12 cellular contexts compared by ENCODE assay signal in the genomic region with DNA sequence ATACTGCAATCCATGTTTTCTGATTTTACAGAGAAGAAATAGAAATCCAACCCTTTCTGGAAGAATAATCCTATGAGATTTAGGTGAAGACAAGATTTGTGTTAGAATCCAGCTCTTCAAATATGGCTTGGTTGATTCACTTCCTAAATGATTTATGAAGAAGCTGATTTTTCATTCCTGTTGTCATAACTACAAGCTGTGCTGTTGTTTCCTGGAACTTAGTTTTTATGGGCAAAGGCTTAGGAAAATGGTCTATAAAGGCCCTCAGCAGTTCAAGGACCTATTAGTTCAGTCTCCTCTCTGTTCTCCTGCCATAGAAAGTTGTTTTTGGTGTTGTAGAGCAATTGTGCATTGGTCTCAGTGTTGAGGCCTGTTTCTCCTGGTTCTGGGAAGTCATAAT.
A peak's percentile ranks its signal among the peaks of the same experiment; 100 is the strongest.
DNase-seq lines count a peak whose midpoint lies in the region; TF ChIP-seq lines count a peak whose summit lies in the region.
"Had no signal": no experiment of that assay in that cellular context is flagged by ENCODE, and none has a peak within 500 bp of the region (broad histone marks: within the 10 kb centered on the region; RNA-seq: fewer than 3 reads in every experiment).

No MANE protein-coding gene starts in this region.

- H3K9ac ChIP-seq in mesenchymal stem cell (ENCODE audit: low read length): peak overlapping the region; percentile 84

- no peak overlapping the region for H3K4ac ChIP-seq in mesenchymal stem cell (ENCODE audit: low read depth in 1 of 2, low read length in 2 of 2)

- no peaks in the 10 kb centered on the region for H3K36me3 ChIP-seq in mesenchymal stem cell (ENCODE audit: control insufficient read depth in 1 of 2, insufficient read depth in 2 of 2, low read depth in 1 of 2, low read length in 2 of 2)
- H3K36me3 ChIP-seq in tibial nerve: no peaks in the 10 kb centered on the region
- H3K36me3 ChIP-seq in prostate gland: no peaks in the 10 kb centered on the region

- H4K91ac ChIP-seq in mesenchymal stem cell (ENCODE audit: low read length): no peak overlapping the region

- peak overlapping the region in 1 of 2 experiments; percentile 11 for H3K18ac ChIP-seq in mesenchymal stem cell (ENCODE audit: low read depth in 1 of 2, low read length in 2 of 2)

- H2BK15ac ChIP-seq in mesenchymal stem cell (ENCODE audit: low read depth, poor library complexity, severe bottlenecking): no peak overlapping the region

- peak; percentile 39 to 67 for TF ChIP-seq EP300 in tibial nerve (IDR thresholded peaks at IDR 0.05)

- intact Hi-C loops in prostate gland (cut with DNase I): loop anchor here (5.0 kb wide), 2 partner anchors 197 to 462 kb away; no protein-coding TSS in a partner anchor

- no peak overlapping the region for H3K4me2 ChIP-seq in mesenchymal stem cell (ENCODE audit: low read length, poor library complexity, severe bottlenecking)

- no peak overlapping the region for H3K4me3 ChIP-seq in mesenchymal stem cell (ENCODE audit: insufficient read depth in 1 of 2, low read depth in 1 of 2, low read length in 2 of 2)
- no peak overlapping the region for H3K4me3 ChIP-seq in tibial nerve
- no peak overlapping the region for H3K4me3 ChIP-seq in prostate gland

- no peaks in the 10 kb centered on the region for H3K27me3 ChIP-seq in mesenchymal stem cell (ENCODE audit: control insufficient read depth in 1 of 2, insufficient read depth in 1 of 2, low read length in 2 of 2)
- no peaks in the 10 kb centered on the region for H3K27me3 ChIP-seq in tibial nerve
- H3K27me3 ChIP-seq in prostate gland (replicated peaks; ENCODE audit: insufficient read depth): no peaks in the 10 kb centered on the region

- peak overlapping the region; percentile 84 for H4K8ac ChIP-seq in mesenchymal stem cell (ENCODE audit: low read length)

- no peak overlapping the region for H3K14ac ChIP-seq in mesenchymal stem cell (ENCODE audit: low read length in 2 of 2)

- H2BK12ac ChIP-seq in mesenchymal stem cell (ENCODE audit: low read length in 2 of 2): no peak overlapping the region

- H3K79me1 ChIP-seq in mesenchymal stem cell (replicated peaks; ENCODE audit: low read length, poor library complexity, severe bottlenecking): no peaks in the 10 kb centered on the region

- no peak overlapping the region for H2BK120ac ChIP-seq in mesenchymal stem cell (ENCODE audit: low read depth, low read length)

- no peak overlapping the region for H2AFZ ChIP-seq in mesenchymal stem cell (ENCODE audit: low read depth, low read length)

- no peaks in the 10 kb centered on the region for H3K9me3 ChIP-seq in mesenchymal stem cell (ENCODE audit: control insufficient read depth, low read length)
- H3K9me3 ChIP-seq in tibial nerve: no peaks in the 10 kb centered on the region
- H3K9me3 ChIP-seq in prostate gland: no peaks in the 10 kb centered on the region

- peak; percentile 12 for DNase-seq in M059J (ENCODE audit: low read depth)
- DNase-seq in dermis blood vessel endothelial cell: peak; percentile 81
- peak; percentile 15 for DNase-seq in mesenchymal stem cell
- no peak for DNase-seq in tibial nerve (ENCODE audit: low spot score in 2 of 2)
- no peak for DNase-seq in NCI-H2081 treated with DMSO at 0.1 percent for 48 hours (lab: John Stamatoyannopoulos, UW)
- no peak for DNase-seq in effector CD8-positive, alpha-beta T cell (lab: John Stamatoyannopoulos, UW)
- no peak for DNase-seq in prostate gland (ENCODE audit: low spot score)
- DNase-seq: activated naive CD4-positive, alpha-beta T cell; cerebellar nuclear complex; Kasumi-1; kidney glomerular epithelial cell; stimulated activated CD4-positive, alpha-beta T cell treated with anti-CD3 and anti-CD28 coated beads, Interleukin-2, amount 100 ng/mL, for 48 hours had no signal

- peaks cover 4% of the 10 kb centered on the region for H3K4me1 ChIP-seq in mesenchymal stem cell (ENCODE audit: control insufficient read depth, insufficient read depth, low read depth, low read length)
- H3K4me1 ChIP-seq in tibial nerve: peaks cover 0 to 62% (median 27%) of the 10 kb centered on the region in 4 donors
- H3K4me1 ChIP-seq in prostate gland (replicated peaks): no peaks in the 10 kb centered on the region

- TF ChIP-seq CTCF in tibial nerve (IDR thresholded peaks at IDR 0.05): no peak
- TF ChIP-seq CTCF in prostate gland (IDR thresholded peaks at IDR 0.05): no peak

- TF ChIP-seq POLR2A in tibial nerve (IDR thresholded peaks at IDR 0.05): no peak
- TF ChIP-seq POLR2A in prostate gland (IDR thresholded peaks at IDR 0.05): no peak

- H3K27ac ChIP-seq in mesenchymal stem cell (ENCODE audit: low read length, poor library complexity, severe bottlenecking) (no peak overlapping the region), tibial nerve (peak overlapping the region; percentile 45 to 87 (median 70)), prostate gland (no peak overlapping the region)

- no peak overlapping the region for H2BK5ac ChIP-seq in mesenchymal stem cell (ENCODE audit: low read depth, low read length, poor library complexity, severe bottlenecking)

- H2AK5ac ChIP-seq in mesenchymal stem cell (ENCODE audit: low read length, severe bottlenecking): no peak overlapping the region

- no peak overlapping the region for H3K23ac ChIP-seq in mesenchymal stem cell (ENCODE audit: low read length in 2 of 2)

Comparison
In these comparisons a context has a peak if more than half of its experiments do, and no peak if none do; other contexts are left out.
1. DNase-seq: peak in M059J (single experiment), dermis blood vessel endothelial cell (single experiment) and mesenchymal stem cell (single experiment); none in tibial nerve (0 of 2), NCI-H2081 treated with DMSO at 0.1 percent for 48 hours (single experiment), effector CD8-positive, alpha-beta T cell (single experiment) and prostate gland (single experiment).
2. H3K27ac ChIP-seq: peak in tibial nerve (4 of 4); none in mesenchymal stem cell (single experiment) and prostate gland (0 of 2).